Comparison of ENCODE assay signal across 7 cellular contexts in genomic region chr5:39869396-39869795, GRCh38.
"Had no signal": no experiment of that assay in that cellular context is flagged by ENCODE, and none has a peak within 500 bp of the region (broad histone marks: within the 10 kb centered on the region; RNA-seq: fewer than 3 reads in every experiment).

No MANE protein-coding gene starts in this region.

- H3K4me3 ChIP-seq: K562 had no signal

- H3K4me3 Mint-ChIP-seq: IgD-negative memory B cell had no signal

- H3K36me3 Mint-ChIP-seq: IgD-negative memory B cell had no signal

- FAIRE-seq: HepG2, HTR-8/SVneo, K562 had no signal

- DNase-seq: IMR-90, KBM-7 had no signal

- H3K27ac Mint-ChIP-seq: IgD-negative memory B cell had no signal

- H3K4me1 Mint-ChIP-seq: IgD-negative memory B cell had no signal

- H3K27ac ChIP-seq: HL-60 had no signal

- H3K27me3 Mint-ChIP-seq: IgD-negative memory B cell had no signal

- ATAC-seq: HepG2, K562 had no signal
